ENCODE assay signal across 8 cellular contexts in the genomic region with DNA sequence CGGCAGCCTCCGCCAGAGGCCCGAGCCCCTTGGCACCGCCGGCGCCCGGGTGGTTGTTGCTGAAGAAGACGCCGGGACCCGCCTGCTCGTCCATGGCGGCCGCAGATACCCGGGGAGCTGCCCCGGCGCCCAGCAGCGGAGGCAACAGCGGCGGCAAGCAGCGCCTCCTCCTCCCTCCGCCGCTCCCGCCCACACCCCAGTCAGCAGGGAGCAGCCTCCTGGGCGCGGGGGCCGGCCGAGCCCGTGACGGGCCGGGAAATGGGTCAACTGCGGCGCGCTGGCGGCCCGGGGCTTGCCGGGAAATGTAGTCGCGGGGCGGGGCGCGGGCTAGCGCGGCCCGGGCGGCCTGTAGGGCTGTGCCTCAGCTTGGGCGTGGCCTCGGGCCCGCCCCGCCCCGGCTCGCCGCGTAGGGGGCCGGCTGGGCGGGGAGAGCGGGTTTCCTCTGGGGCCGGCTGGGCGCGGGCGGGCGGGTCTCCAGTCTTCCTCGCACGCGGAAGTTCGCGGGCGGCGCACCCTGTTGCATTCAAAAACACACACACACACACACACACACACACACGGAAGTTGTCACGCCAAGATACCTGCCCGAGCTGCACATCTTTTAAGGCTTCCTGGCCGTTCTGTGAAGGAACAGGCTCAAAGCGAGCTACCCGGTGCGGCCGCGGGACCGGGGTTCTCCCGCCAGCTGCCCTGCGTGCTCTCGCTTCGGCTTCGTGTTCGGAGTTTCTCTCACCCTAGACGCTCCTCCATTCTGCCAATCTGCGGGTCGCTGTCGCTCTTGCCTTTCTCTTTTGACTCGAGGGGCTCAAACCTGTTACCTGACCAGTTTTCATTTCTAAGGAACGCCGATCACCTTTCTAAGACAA.
DNase-seq lines count a peak whose midpoint lies in the region; TF ChIP-seq lines count a peak whose summit lies in the region.

A gene with protein sequence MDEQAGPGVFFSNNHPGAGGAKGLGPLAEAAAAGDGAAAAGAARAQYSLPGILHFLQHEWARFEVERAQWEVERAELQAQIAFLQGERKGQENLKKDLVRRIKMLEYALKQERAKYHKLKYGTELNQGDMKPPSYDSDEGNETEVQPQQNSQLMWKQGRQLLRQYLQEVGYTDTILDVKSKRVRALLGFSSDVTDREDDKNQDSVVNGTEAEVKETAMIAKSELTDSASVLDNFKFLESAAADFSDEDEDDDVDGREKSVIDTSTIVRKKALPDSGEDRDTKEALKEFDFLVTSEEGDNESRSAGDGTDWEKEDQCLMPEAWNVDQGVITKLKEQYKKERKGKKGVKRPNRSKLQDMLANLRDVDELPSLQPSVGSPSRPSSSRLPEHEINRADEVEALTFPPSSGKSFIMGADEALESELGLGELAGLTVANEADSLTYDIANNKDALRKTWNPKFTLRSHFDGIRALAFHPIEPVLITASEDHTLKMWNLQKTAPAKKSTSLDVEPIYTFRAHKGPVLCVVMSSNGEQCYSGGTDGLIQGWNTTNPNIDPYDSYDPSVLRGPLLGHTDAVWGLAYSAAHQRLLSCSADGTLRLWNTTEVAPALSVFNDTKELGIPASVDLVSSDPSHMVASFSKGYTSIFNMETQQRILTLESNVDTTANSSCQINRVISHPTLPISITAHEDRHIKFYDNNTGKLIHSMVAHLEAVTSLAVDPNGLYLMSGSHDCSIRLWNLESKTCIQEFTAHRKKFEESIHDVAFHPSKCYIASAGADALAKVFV (minus strand): TSS at position 167 of the 866 bp plus-strand sequence. CDS start 73 bp downstream, at position 94.

- no peak for TF ChIP-seq CTCF in GM20000 (IDR thresholded peaks at IDR 0.05; ENCODE audit: extremely low read depth, missing control alignments)

- DNase-seq in CMK (ENCODE audit: low read depth) = peak; percentile 89
- peak; percentile 99 for DNase-seq in GM20000 (ENCODE audit: low spot score)
- DNase-seq in HS-5 (ENCODE audit: low read depth) = peak; percentile 50
- peak; percentile 98 for DNase-seq in NK-92 (lab: John Stamatoyannopoulos, UW; ENCODE audit: unreplicated experiment)
- peak; percentile 85 to 95 for DNase-seq in activated CD8-positive, alpha-beta memory T cell treated with anti-CD3 and anti-CD28 coated beads for 1 hour (ENCODE audit: extremely low read depth in 1 of 2, low read depth in 1 of 2)
- peak; percentile 96 for DNase-seq in effector CD4-positive, alpha-beta T cell
- peak; percentile 97 for DNase-seq in medulla oblongata (ENCODE audit: extremely low spot score)
- peak; percentile 89 to 95 (median 93) for DNase-seq in stimulated activated CD4-positive, alpha-beta T cell treated with anti-CD3 and anti-CD28 coated beads, TNF-alpha, amount 100 ng/mL, for 48 hours (ENCODE audit: low read depth in 3 of 3)

Comparison
In these comparisons a context has a peak if more than half of its experiments do, and no peak if none do; other contexts are left out.
1. Peak in every context shown above with its lines: DNase-seq.